9 cellular contexts compared by ENCODE assay signal in genomic region chr4:53563824-53564223, GRCh38. TPM values are rescaled to one million over a fixed set of nuclear protein-coding genes. Genes with fewer than 3 reads are reported as not detected.
A peak's percentile ranks its signal among the peaks of the same experiment; 100 is the strongest.
DNase-seq lines count a peak whose midpoint lies in the region; ATAC-seq, FAIRE-seq and TF ChIP-seq lines count a peak whose summit lies in the region.
"Had no signal": no experiment of that assay in that cellular context is flagged by ENCODE, and none has a peak within 500 bp of the region (broad histone marks: within the 10 kb centered on the region; RNA-seq: fewer than 3 reads in every experiment).

No MANE protein-coding gene starts in this region.

- intact Hi-C loops in OCI-LY7 (cut with micrococcal nuclease; ENCODE audit: unreplicated experiment): no loop called here

- 0 out of 2 replicates have a peak overlapping the region, but pooled peaks have one; percentile 33 for H2BK12ac ChIP-seq in H1 (ENCODE audit: low read depth, low read length)

- TF ChIP-seq CTCF in H1 (IDR thresholded peaks at IDR 0.05; ENCODE audit: control extremely low read depth in 1 of 3, insufficient read depth in 1 of 3, low read depth in 1 of 3, low read length in 3 of 3) (no peak), OCI-LY7 (conservative IDR thresholded peaks at IDR 0.05; ENCODE audit: low read length) (no peak)

- H2AK5ac ChIP-seq in H1 (ENCODE audit: low read depth, low read length): peak overlapping the region; percentile 15; the same call in 1 of the 2 replicates

- no peaks in the 10 kb centered on the region for H3K79me1 ChIP-seq in H1 (ENCODE audit: low read depth, low read length)

- BruUV-seq in OCI-LY7 (replicated peaks; lab: Mats Ljungman, UMichigan): no TSS peak

- POLR2A ChIA-PET in H1 (lab: Charles Lee; ENCODE audit: partially characterized antibody): no interaction called here
- POLR2A ChIA-PET in OCI-LY7 (lab: Charles Lee): interaction anchor here (1.2 kb wide), 1 partner anchor 12 kb away, joined by 4 read pairs; no protein-coding TSS in a partner anchor

- H3K23ac ChIP-seq in H1 (ENCODE audit: insufficient read length): no peak overlapping the region

- WGBS in H1 (ENCODE audit: extremely low coverage in 1 of 2, insufficient coverage in 1 of 2, insufficient read length in 1 of 2, insufficient replicate concordance in 2 of 2, low coverage in 1 of 2, low lambda C conversion rate in 2 of 2, missing lambda C conversion rate in 1 of 2), 2 experiments: 81% methylated on average over 4 of the region's 4 CpGs; no CpG with 5 or more reads in 1 of the 2 experiments

- H4K91ac ChIP-seq in H1 (replicated peaks; ENCODE audit: insufficient read length, low read length): peak overlapping the region; percentile 74

- H2BK120ac ChIP-seq in H1 (replicated peaks; ENCODE audit: low read depth, low read length): no peak overlapping the region

- no peak overlapping the region for H3K14ac ChIP-seq in H1 (ENCODE audit: insufficient read length)

- CTCF ChIA-PET in H1 (lab: Charles Lee; ENCODE audit: partially characterized antibody) (interaction anchor here (0.6 to 1.5 kb wide), 5 partner anchors 9 to 1329 kb away, joined by 3 to 6 read pairs (median 3); no protein-coding TSS in a partner anchor), OCI-LY7 (lab: Charles Lee; ENCODE audit: unreplicated experiment) (no interaction called here)

- TF ChIP-seq EP300 in H1 (IDR thresholded peaks at IDR 0.05; ENCODE audit: borderline replicate concordance in 1 of 2, low read depth in 2 of 2, low read length in 2 of 2): no peak

- no peak for TF ChIP-seq POLR2A in H1 (IDR thresholded peaks at IDR 0.05; ENCODE audit: control extremely low read depth in 1 of 2, low read depth in 2 of 2, low read length in 2 of 2)

- no peak overlapping the region for H3K4me3 ChIP-seq in H1 (ENCODE audit: extremely low read depth in 1 of 4, insufficient read depth in 2 of 4, low read depth in 3 of 4, low read length in 4 of 4)
- H3K4me3 ChIP-seq in OCI-LY7 (ENCODE audit: low read depth, low read length, poor library complexity, severe bottlenecking): no peak overlapping the region
- H3K4me3 ChIP-seq: heart right ventricle had no signal

- H3K4me2 ChIP-seq in H1 (ENCODE audit: insufficient read depth in 1 of 2, low read depth in 2 of 2, low read length in 2 of 2): 0 out of 4 replicates have a peak overlapping the region, but pooled peaks of 1 of the 2 experiments have one; percentile 37
- no peak overlapping the region for H3K4me2 ChIP-seq in OCI-LY7 (ENCODE audit: low read length)

- TF ChIP-seq RAD21 in H1 (IDR thresholded peaks at IDR 0.05 in 1 of 2, conservative IDR thresholded peaks at IDR 0.05 in 1 of 2; ENCODE audit: low read depth in 2 of 2, low read length in 2 of 2): no peak

- H3K27ac ChIP-seq in H1 (ENCODE audit: low read depth, low read length) (no peak overlapping the region), OCI-LY7 (ENCODE audit: low read depth, low read length, poor library complexity, severe bottlenecking) (no peak overlapping the region)
- H3K27ac ChIP-seq: heart right ventricle had no signal

- no peak overlapping the region for H4K8ac ChIP-seq in H1 (ENCODE audit: extremely low read depth, insufficient read depth, low read length)

- peak overlapping the region; percentile 79; the same call in 1 of the 2 replicates for H2AFZ ChIP-seq in H1 (ENCODE audit: low read length)
- no peak overlapping the region for H2AFZ ChIP-seq in OCI-LY7 (ENCODE audit: low read length)

- no peaks in the 10 kb centered on the region for H3K9me2 ChIP-seq in OCI-LY7 (ENCODE audit: insufficient read depth, low read length)

- H4K20me1 ChIP-seq in H1 (replicated peaks in 1 of 2; ENCODE audit: control insufficient read depth in 1 of 2, insufficient read depth in 2 of 2, low read length in 2 of 2) (no peaks in the 10 kb centered on the region), OCI-LY7 (ENCODE audit: insufficient read depth, low read length) (no peaks in the 10 kb centered on the region)

- no peaks in the 10 kb centered on the region for H3K79me2 ChIP-seq in H1 (ENCODE audit: control insufficient read depth in 1 of 2, insufficient read depth in 2 of 2, low read length in 2 of 2)
- no peaks in the 10 kb centered on the region for H3K79me2 ChIP-seq in OCI-LY7 (ENCODE audit: insufficient read depth, low read depth, low read length)

- peak overlapping the region; percentile 38 for H3K18ac ChIP-seq in H1 (ENCODE audit: extremely low read depth, low read length)

- H4K5ac ChIP-seq in H1 (ENCODE audit: insufficient read length, low read depth, low read length): no peak overlapping the region

- ATAC-seq in GM19328 (IDR thresholded peaks at IDR 0.05; ENCODE audit: unreplicated experiment) (peak; percentile 60), HG03520 (IDR thresholded peaks at IDR 0.05; ENCODE audit: unreplicated experiment) (peak; percentile 61), GM21737 (IDR thresholded peaks at IDR 0.05; ENCODE audit: unreplicated experiment) (no peak)
- ATAC-seq: heart right ventricle had no signal

- H3K9ac ChIP-seq in H1 (replicated peaks in 1 of 4; ENCODE audit: extremely low read depth in 1 of 4, low read depth in 3 of 4, low read length in 3 of 4): no peak overlapping the region

- H3K36me3 ChIP-seq in H1 (ENCODE audit: control insufficient read depth in 2 of 4, insufficient read depth in 4 of 4, low read length in 3 of 4) (no peaks in the 10 kb centered on the region), OCI-LY7 (ENCODE audit: insufficient read depth, low read length) (no peaks in the 10 kb centered on the region)
- H3K36me3 ChIP-seq: heart right ventricle had no signal

- FAIRE-seq in H1 (lab: Jason Lieb, UNC): no peak

- H2BK20ac ChIP-seq in H1 (ENCODE audit: low read length): 0 out of 2 replicates have a peak overlapping the region, but pooled peaks have one; percentile 48

- no peaks in the 10 kb centered on the region for H3K27me3 ChIP-seq in H1 (replicated peaks in 1 of 4; ENCODE audit: control insufficient read depth in 3 of 4, extremely low read depth in 1 of 4, insufficient read depth in 3 of 4, low read length in 3 of 4)
- H3K27me3 ChIP-seq: heart right ventricle had no signal

- H3K4ac ChIP-seq in H1 (replicated peaks; ENCODE audit: insufficient read length, low read depth, low read length): peak overlapping the region; percentile 78

- H3K9me3 ChIP-seq in H1 (ENCODE audit: insufficient read depth in 2 of 2, low read depth in 1 of 2, low read length in 1 of 2) (no peaks in the 10 kb centered on the region), OCI-LY7 (ENCODE audit: low read length) (no peaks in the 10 kb centered on the region)
- H3K9me3 ChIP-seq: heart right ventricle had no signal

- no peaks in the 10 kb centered on the region for H3K23me2 ChIP-seq in H1 (ENCODE audit: low read depth, low read length)

- H2BK15ac ChIP-seq in H1 (ENCODE audit: low read length): no peak overlapping the region

- H2BK5ac ChIP-seq in H1 (ENCODE audit: low read depth, low read length): peak overlapping the region; percentile 73; the same call in 1 of the 2 replicates

- no peak overlapping the region for H3K56ac ChIP-seq in H1 (replicated peaks; ENCODE audit: insufficient read length, low read depth, low read length)

- DNase-seq in A172 (ENCODE audit: low spot score) (peak; percentile 69), H1 (ENCODE audit: low read depth in 1 of 2, low spot score in 2 of 2) (no peak), GM19238 (ENCODE audit: insufficient read length, low spot score) (no peak), D341Med (ENCODE audit: low spot score) (no peak), OCI-LY7 (ENCODE audit: low spot score) (no peak)
- DNase-seq: heart right ventricle had no signal

- no peaks in the 10 kb centered on the region for H3K4me1 ChIP-seq in H1 (replicated peaks in 1 of 4; ENCODE audit: control insufficient read depth in 3 of 4, insufficient read depth in 4 of 4, low read length in 3 of 4)
- H3K4me1 ChIP-seq in OCI-LY7 (ENCODE audit: insufficient read depth, low read length, poor library complexity, severe bottlenecking): no peaks in the 10 kb centered on the region

TF ChIP-seq in H1, 55 proteins besides CTCF, POLR2A, EP300 and RAD21:
- TF ChIP-seq JUN (IDR thresholded peaks at IDR 0.05; ENCODE audit: low read depth, low read length): no peak
- TF ChIP-seq EGR1 (IDR thresholded peaks at IDR 0.05; ENCODE audit: borderline replicate concordance, low read depth, low read length): no peak
- TF ChIP-seq YY1 (IDR thresholded peaks at IDR 0.05; ENCODE audit: low read depth, low read length): no peak

RNA-seq across cellular contexts. Expression of gene LNX1, which starts 27.5 kb away (rescaled TPM):
- 1.2 and 1.9 TPM in 2 replicates for total RNA-seq in A172 (2014; rRNA removed; shearing (Covaris generic))
- total RNA-seq in H1 (2021; fragmentation: NEBNext Ultra II Directional; extraction: Animal tissue kit (Norgen Biotek cat#: 25700)): 3.1 and 3.8 TPM in 2 replicates
- 2.7 TPM in 2 replicates for polyA plus RNA-seq in H1 (2011; rRNA removed)
- 3.3 TPM for polyA plus RNA-seq in H1 (2011; cell fraction: cytosol; rRNA removed)
- polyA plus RNA-seq in H1 (2011; cell fraction: nucleus; rRNA removed): 7.2 TPM
- 2.1 to 3.7 TPM (median 3.1 TPM) in 4 replicates for polyA plus RNA-seq in H1 (2012, experiment 1 of 2)
- polyA plus RNA-seq in H1 (2012, experiment 2 of 2): 1.2 TPM
- polyA plus RNA-seq in H1 (2013, experiment 1 of 2): 2.9 TPM
- 3.0 TPM for polyA plus RNA-seq in H1 (2013, experiment 2 of 2)
- polyA minus RNA-seq in H1 (2011; rRNA and poly(A)+ RNA removed): 11.0 and 15.6 TPM in 2 replicates
- polyA minus RNA-seq in H1 (2011; cell fraction: cytosol; rRNA and poly(A)+ RNA removed): 4.8 TPM
- 12.8 TPM for polyA minus RNA-seq in H1 (2011; cell fraction: nucleus; rRNA and poly(A)+ RNA removed)
- total RNA-seq in OCI-LY7 (2014; rRNA removed; shearing (Covaris generic)): not detected in 2 replicates
- total RNA-seq in OCI-LY7 (2022): not detected in 2 replicates
